ENCODE assay signal across 15 cellular contexts in genomic region chr21:16634522-16634914, GRCh38.
DNase-seq lines count a peak whose midpoint lies in the region; ATAC-seq and TF ChIP-seq lines count a peak whose summit lies in the region.
"Had no signal": no experiment of that assay in that cellular context is flagged by ENCODE, and none has a peak within 500 bp of the region (broad histone marks: within the 10 kb centered on the region; RNA-seq: fewer than 3 reads in every experiment).

No MANE protein-coding gene starts in this region.

- CTCF ChIA-PET in WTC11 (lab: Charles Lee) = interaction anchor here (0.7 kb wide), 2 partner anchors 306 to 308 kb away, joined by 3 read pairs; no protein-coding TSS in a partner anchor
- CTCF ChIA-PET in activated naive CD4-positive, alpha-beta T cell treated with anti-CD3 and anti-CD28 coated beads for 36 hours (lab: Charles Lee) = interaction anchor here (1.2 kb wide), 1 partner anchor 9 kb away, joined by 5 read pairs; no protein-coding TSS in a partner anchor

- 0 out of 2 replicates have a peak overlapping the region, but pooled peaks have one; percentile 2 for H2AFZ ChIP-seq in GM23338

- no peaks in the 10 kb centered on the region for H3K27me3 Mint-ChIP-seq in GM23338 (ENCODE audit: insufficient read depth, low read depth, poor library complexity)
- H3K27me3 Mint-ChIP-seq in WTC11 (ENCODE audit: low read depth) = no peaks in the 10 kb centered on the region
- H3K27me3 Mint-ChIP-seq in activated naive CD4-positive, alpha-beta T cell treated with anti-CD3 and anti-CD28 coated beads for 36 hours (ENCODE audit: low read depth) = no peaks in the 10 kb centered on the region
- H3K27me3 Mint-ChIP-seq: stimulated activated memory B cell treated with anti-CD40 and anti-IgM and Interleukin-4, amounts not matched to agents 10 μg/mL and 1 μg/mL and 100 μg/mL, for 72 hours had no signal

- DNase-seq in GM23338 (ENCODE audit: low spot score) = peak; percentile 75
- DNase-seq in NCI-H187 treated with DMSO at 0.1 percent for 48 hours (lab: John Stamatoyannopoulos, UW) = peak; percentile 93
- peak; percentile 15 for DNase-seq in WTC11 (ENCODE audit: low spot score)
- DNase-seq in left kidney (ENCODE audit: low read depth, low spot score) = peak; percentile 18
- DNase-seq in ureter (ENCODE audit: low spot score) = no peak
- no peak for DNase-seq in activated naive CD4-positive, alpha-beta T cell treated with anti-CD3 and anti-CD28 coated beads for 36 hours
- DNase-seq: activated CD4-positive, alpha-beta T cell treated with anti-CD3 and anti-CD28 coated beads, Interleukin-2, amount 50 U/mL, for 48 hours; COR-L47; hypothalamus; SIG-M5 had no signal

- H3K9me3 Mint-ChIP-seq in GM23338 (no peaks in the 10 kb centered on the region), WTC11 (0 out of 2 replicates have a peak, but pooled peaks cover 4% of the 10 kb centered on the region)
- peaks cover 2% of the 10 kb centered on the region for H3K9me3 Mint-ChIP-seq in activated naive CD4-positive, alpha-beta T cell treated with anti-CD3 and anti-CD28 coated beads for 36 hours
- H3K9me3 Mint-ChIP-seq: activated T-helper 1 cell treated with anti-CD3 and anti-CD28 coated beads, Interleukin-12 subunit alpha, Interleukin-12 subunit beta, Interleukin-2, Interleukin-4 antibody, amounts not matched to agents 30 ng/mL and 10 ng/mL and 1 ng/mL, durations not matched to agents 14 hours and 24 hours and 36 hours had no signal

- H3K4me1 Mint-ChIP-seq in GM23338 (peaks cover 34% of the 10 kb centered on the region), WTC11 (peaks cover 49% of the 10 kb centered on the region)
- no peaks in the 10 kb centered on the region for H3K4me1 Mint-ChIP-seq in activated naive CD4-positive, alpha-beta T cell treated with anti-CD3 and anti-CD28 coated beads for 36 hours (ENCODE audit: low read depth)
- H3K4me1 Mint-ChIP-seq: stimulated activated memory B cell treated with anti-CD40 and anti-IgM and Interleukin-4, amounts not matched to agents 10 μg/mL and 1 μg/mL and 100 μg/mL, for 72 hours had no signal

- H3F3A ChIP-seq in GM23338 (replicated peaks; ENCODE audit: low read depth) = no peaks in the 10 kb centered on the region

- no peaks in the 10 kb centered on the region for H3K36me3 Mint-ChIP-seq in GM23338 (ENCODE audit: low read depth)
- H3K36me3 Mint-ChIP-seq in WTC11 = no peaks in the 10 kb centered on the region
- H3K36me3 Mint-ChIP-seq in activated naive CD4-positive, alpha-beta T cell treated with anti-CD3 and anti-CD28 coated beads for 36 hours (ENCODE audit: low read depth) = no peaks in the 10 kb centered on the region
- H3K36me3 Mint-ChIP-seq: stimulated activated memory B cell treated with anti-CD40 and anti-IgM and Interleukin-4, amounts not matched to agents 10 μg/mL and 1 μg/mL and 100 μg/mL, for 72 hours had no signal

- peak; percentile 97 for ATAC-seq in GM23338
- ATAC-seq in WTC11 = peak; percentile 97
- no peak for ATAC-seq in GM18907 (IDR thresholded peaks at IDR 0.05; ENCODE audit: unreplicated experiment)
- no peak for ATAC-seq in GM19463 (IDR thresholded peaks at IDR 0.05; ENCODE audit: unreplicated experiment)

- POLR2A ChIA-PET in WTC11 (lab: Charles Lee) = interaction anchor here (1.2 kb wide), 1 partner anchor 169 kb away, joined by 3 read pairs; no protein-coding TSS in a partner anchor

- H3K27ac Mint-ChIP-seq in GM23338 (peak overlapping the region; percentile 46; the same call in 1 of the 2 replicates), WTC11 (peak overlapping the region; percentile 87)
- H3K27ac Mint-ChIP-seq in activated naive CD4-positive, alpha-beta T cell treated with anti-CD3 and anti-CD28 coated beads for 36 hours = no peak overlapping the region
- H3K27ac Mint-ChIP-seq: activated T-helper 1 cell treated with anti-CD3 and anti-CD28 coated beads, Interleukin-12 subunit alpha, Interleukin-12 subunit beta, Interleukin-2, Interleukin-4 antibody, amounts not matched to agents 30 ng/mL and 10 ng/mL and 1 ng/mL, durations not matched to agents 14 hours and 24 hours and 36 hours; stimulated activated memory B cell treated with anti-CD40 and anti-IgM and Interleukin-4, amounts not matched to agents 10 μg/mL and 1 μg/mL and 100 μg/mL, for 72 hours had no signal

- peak overlapping the region; percentile 24; the same call in 1 of the 2 replicates for H3K4me2 ChIP-seq in GM23338

- intact Hi-C loops in activated naive CD4-positive, alpha-beta T cell treated with anti-CD3 and anti-CD28 coated beads for 36 hours (cut with micrococcal nuclease) = no loop called here

- H3K9me2 ChIP-seq in GM23338 (ENCODE audit: insufficient read depth) = no peaks in the 10 kb centered on the region

- no peak overlapping the region for H3K27ac ChIP-seq in GM23338 (ENCODE audit: low read depth)
- H3K27ac ChIP-seq: adrenal gland had no signal

- peaks cover 14% of the 10 kb centered on the region for H3K4me1 ChIP-seq in GM23338 (ENCODE audit: insufficient read depth)

- no peaks in the 10 kb centered on the region for H4K20me1 ChIP-seq in GM23338 (replicated peaks; ENCODE audit: insufficient read depth)

- H3K4me3 ChIP-seq in GM23338 = no peak overlapping the region
- H3K4me3 ChIP-seq: adrenal gland had no signal

- no peaks in the 10 kb centered on the region for H3K79me2 ChIP-seq in GM23338 (replicated peaks; ENCODE audit: insufficient read depth)

- H3K27me3 ChIP-seq in GM23338 (ENCODE audit: insufficient read depth) = no peaks in the 10 kb centered on the region
- H3K27me3 ChIP-seq: adrenal gland had no signal

- H3K4me3 Mint-ChIP-seq in GM23338 = no peak overlapping the region
- H3K4me3 Mint-ChIP-seq in WTC11 = peak overlapping the region; percentile 23; the same call in 1 of the 2 replicates
- no peak overlapping the region for H3K4me3 Mint-ChIP-seq in activated naive CD4-positive, alpha-beta T cell treated with anti-CD3 and anti-CD28 coated beads for 36 hours
- H3K4me3 Mint-ChIP-seq: activated T-helper 1 cell treated with anti-CD3 and anti-CD28 coated beads, Interleukin-12 subunit alpha, Interleukin-12 subunit beta, Interleukin-2, Interleukin-4 antibody, amounts not matched to agents 30 ng/mL and 10 ng/mL and 1 ng/mL, durations not matched to agents 14 hours and 24 hours and 36 hours; stimulated activated memory B cell treated with anti-CD40 and anti-IgM and Interleukin-4, amounts not matched to agents 10 μg/mL and 1 μg/mL and 100 μg/mL, for 72 hours had no signal

- no peak for TF ChIP-seq CTCF in GM23338 (conservative IDR thresholded peaks at IDR 0.05; ENCODE audit: low read depth in 2 of 2)
- no peak for TF ChIP-seq CTCF in WTC11 (IDR thresholded peaks at IDR 0.05)

- no peaks in the 10 kb centered on the region for H3K36me3 ChIP-seq in GM23338 (ENCODE audit: insufficient read depth)
- H3K36me3 ChIP-seq: adrenal gland had no signal

TF ChIP-seq in GM23338, 12 proteins besides CTCF, POLR2A, EP300 and RAD21 (continues in another document):
- TF ChIP-seq NANOG (IDR thresholded peaks at IDR 0.05; ENCODE audit: borderline replicate concordance) (no peak), EZH2 (IDR thresholded peaks at IDR 0.05; ENCODE audit: low read depth, unreplicated experiment) (no peak), JUNB (IDR thresholded peaks at IDR 0.05; ENCODE audit: unreplicated experiment) (no peak)

TF ChIP-seq in WTC11, 78 proteins besides CTCF, POLR2A, EP300 and RAD21 (continues in another document):
- TF ChIP-seq STAT6 (CRISPR knock-in tag; conservative IDR thresholded peaks at IDR 0.05; ENCODE audit: low read depth) (no peak), SP1 (CRISPR knock-in tag; conservative IDR thresholded peaks at IDR 0.05) (no peak), FOXJ3 (CRISPR knock-in tag; IDR thresholded peaks at IDR 0.05; ENCODE audit: borderline replicate concordance) (no peak), ZMAT4 (CRISPR knock-in tag; IDR thresholded peaks at IDR 0.05) (no peak), TCF7 (CRISPR knock-in tag; IDR thresholded peaks at IDR 0.05; ENCODE audit: low read depth) (no peak), ZNF121 (CRISPR knock-in tag; IDR thresholded peaks at IDR 0.05) (no peak), GTF2I (CRISPR knock-in tag; conservative IDR thresholded peaks at IDR 0.05) (no peak), ZBTB21 (CRISPR knock-in tag; IDR thresholded peaks at IDR 0.05; ENCODE audit: borderline replicate concordance) (no peak)

Comparison
In these comparisons a context has a peak if more than half of its experiments do, and no peak if none do; other contexts are left out.
1. ATAC-seq: peak in GM23338 (single experiment) and WTC11 (single experiment); none in GM18907 (single experiment) and GM19463 (single experiment).
2. DNase-seq: peak in GM23338 (single experiment), NCI-H187 treated with DMSO at 0.1 percent for 48 hours (single experiment), WTC11 (single experiment) and left kidney (single experiment); none in ureter (single experiment) and activated naive CD4-positive, alpha-beta T cell treated with anti-CD3 and anti-CD28 coated beads for 36 hours (single experiment).